Comparison of ENCODE assay signal across 23 cellular contexts in genomic region chr18:76169733-76170132, GRCh38.
DNase-seq lines count a peak whose midpoint lies in the region; ATAC-seq, FAIRE-seq and TF ChIP-seq lines count a peak whose summit lies in the region.
"Had no signal": no experiment of that assay in that cellular context is flagged by ENCODE, and none has a peak within 500 bp of the region (broad histone marks: within the 10 kb centered on the region; RNA-seq: fewer than 3 reads in every experiment).

No MANE protein-coding gene starts in this region.

- H3K4me1 Mint-ChIP-seq in endodermal cell, result peaks cover 8% of the 10 kb centered on the region
- H3K4me1 Mint-ChIP-seq in CD8-positive, alpha-beta T cell (ENCODE audit: low read depth), result no peaks in the 10 kb centered on the region
- H3K4me1 Mint-ChIP-seq: activated CD4-positive, alpha-beta T cell treated with anti-CD3 and anti-CD28 coated beads, Interleukin-2, amount 10 ng/mL, durations not matched to agents 24 days and 14 days; B cell; memory B cell had no signal

- H3K4me3 Mint-ChIP-seq in endodermal cell, result no peak overlapping the region
- no peak overlapping the region for H3K4me3 Mint-ChIP-seq in CD8-positive, alpha-beta T cell
- H3K4me3 Mint-ChIP-seq: activated CD4-positive, alpha-beta T cell treated with anti-CD3 and anti-CD28 coated beads, Interleukin-2, amount 10 ng/mL, durations not matched to agents 24 days and 14 days; activated naive CD4-positive, alpha-beta T cell treated with anti-CD3 and anti-CD28 coated beads for 36 hours; B cell; memory B cell had no signal

- no peak overlapping the region for H3K4me2 ChIP-seq in Karpas-422 (ENCODE audit: low read depth, low read length, poor library complexity, severe bottlenecking)

- H4K20me1 ChIP-seq in Karpas-422 (ENCODE audit: insufficient read depth, low read depth, low read length), result no peaks in the 10 kb centered on the region

- no peaks in the 10 kb centered on the region for H3K9me3 Mint-ChIP-seq in endodermal cell
- H3K9me3 Mint-ChIP-seq in CD8-positive, alpha-beta T cell, result no peaks in the 10 kb centered on the region
- H3K9me3 Mint-ChIP-seq: activated CD4-positive, alpha-beta T cell treated with anti-CD3 and anti-CD28 coated beads, Interleukin-2, amount 10 ng/mL, durations not matched to agents 24 days and 14 days; activated naive CD4-positive, alpha-beta T cell treated with anti-CD3 and anti-CD28 coated beads for 36 hours had no signal

- FAIRE-seq in GM19239 (lab: Jason Lieb, UNC), result no peak

- H3K4me1 ChIP-seq in Karpas-422 (ENCODE audit: low read length), result no peaks in the 10 kb centered on the region
- H3K4me1 ChIP-seq in endodermal cell (ENCODE audit: control insufficient read depth, insufficient read depth, low read length), result no peaks in the 10 kb centered on the region
- no peaks in the 10 kb centered on the region for H3K4me1 ChIP-seq in CD8-positive, alpha-beta T cell (ENCODE audit: insufficient read depth, low read length)

- DNase-seq in DMS 273 (lab: John Stamatoyannopoulos, UW; ENCODE audit: unreplicated experiment) (peak; percentile 8), DMS 273 treated with DMSO at 0.1 percent for 48 hours (lab: John Stamatoyannopoulos, UW) (no peak), Karpas-422 (peak; percentile 82), OCI-M1 (lab: John Stamatoyannopoulos, UW) (peak; percentile 2), endodermal cell (no peak), GM19239 (ENCODE audit: insufficient read length, low spot score) (no peak)
- DNase-seq in CD8-positive, alpha-beta T cell, result no peak
- DNase-seq: activated naive CD4-positive, alpha-beta T cell treated with anti-CD3 and anti-CD28 coated beads for 36 hours; effector CD4-positive, alpha-beta T cell; KG1; left cardiac atrium; NCI-H1417; NCI-H2107; NCI-H446 treated with DMSO at 0.1 percent for 48 hours; NK-92 treated with Interleukin-12 subunit alpha and Interleukin-12 subunit beta, amount 100 ng/mL, for 24 hours; nucleus accumbens; T-helper 2 cell had no signal

- no peaks in the 10 kb centered on the region for H3K79me2 ChIP-seq in Karpas-422 (ENCODE audit: low read length)

- H3K27ac Mint-ChIP-seq in endodermal cell, result no peak overlapping the region
- no peak overlapping the region for H3K27ac Mint-ChIP-seq in CD8-positive, alpha-beta T cell
- H3K27ac Mint-ChIP-seq: activated CD4-positive, alpha-beta T cell treated with anti-CD3 and anti-CD28 coated beads, Interleukin-2, amount 10 ng/mL, durations not matched to agents 24 days and 14 days; activated naive CD4-positive, alpha-beta T cell treated with anti-CD3 and anti-CD28 coated beads for 36 hours; B cell; memory B cell had no signal

- H3K27me3 ChIP-seq in Karpas-422 (ENCODE audit: low read length), result no peaks in the 10 kb centered on the region
- H3K27me3 ChIP-seq in endodermal cell (ENCODE audit: control insufficient read depth, insufficient read depth, low read length, poor library complexity, severe bottlenecking), result no peaks in the 10 kb centered on the region
- H3K27me3 ChIP-seq in CD8-positive, alpha-beta T cell (ENCODE audit: insufficient read depth, low read length), result no peaks in the 10 kb centered on the region
- H3K27me3 ChIP-seq: upper lobe of left lung had no signal

- no peaks in the 10 kb centered on the region for H3K9me2 ChIP-seq in Karpas-422 (replicated peaks; ENCODE audit: insufficient read depth, low read length)

- no peaks in the 10 kb centered on the region for H3K36me3 Mint-ChIP-seq in endodermal cell (ENCODE audit: low read depth)
- no peaks in the 10 kb centered on the region for H3K36me3 Mint-ChIP-seq in CD8-positive, alpha-beta T cell
- H3K36me3 Mint-ChIP-seq: memory B cell had no signal

- no peak for ATAC-seq in CD8-positive, alpha-beta T cell
- ATAC-seq in HG03460 (IDR thresholded peaks at IDR 0.05; ENCODE audit: unreplicated experiment), result no peak
- ATAC-seq: left cardiac atrium, SK-N-SH treated with all-trans-retinoic acid at 6 μM for 48 hours had no signal

- no peak overlapping the region for H2AFZ ChIP-seq in Karpas-422 (ENCODE audit: low read length)

- H3K9ac ChIP-seq in Karpas-422 (ENCODE audit: low read length) (no peak overlapping the region), endodermal cell (ENCODE audit: extremely low read depth, low read length, poor library complexity, severe bottlenecking) (no peak overlapping the region)

- H3K4me3 ChIP-seq in Karpas-422 (ENCODE audit: low read length), result no peak overlapping the region
- no peak overlapping the region for H3K4me3 ChIP-seq in endodermal cell (ENCODE audit: low read length)
- H3K4me3 ChIP-seq in CD8-positive, alpha-beta T cell (ENCODE audit: low read depth, low read length), result no peak overlapping the region
- H3K4me3 ChIP-seq: upper lobe of left lung had no signal

- CTCF ChIA-PET in CD8-positive, alpha-beta T cell (lab: Charles Lee), result no interaction called here

- H3K27me3 Mint-ChIP-seq in endodermal cell (ENCODE audit: insufficient read depth), result no peaks in the 10 kb centered on the region
- H3K27me3 Mint-ChIP-seq in CD8-positive, alpha-beta T cell (ENCODE audit: low read depth), result no peaks in the 10 kb centered on the region
- H3K27me3 Mint-ChIP-seq: activated CD4-positive, alpha-beta T cell treated with anti-CD3 and anti-CD28 coated beads, Interleukin-2, amount 10 ng/mL, durations not matched to agents 24 days and 14 days; B cell; memory B cell had no signal

- H3K27ac ChIP-seq in Karpas-422 (ENCODE audit: low read length), result no peak overlapping the region
- no peak overlapping the region for H3K27ac ChIP-seq in endodermal cell (ENCODE audit: low read depth, low read length)
- H3K27ac ChIP-seq in CD8-positive, alpha-beta T cell (ENCODE audit: low read depth, low read length), result no peak overlapping the region
- H3K27ac ChIP-seq: upper lobe of left lung had no signal

- H3K36me3 ChIP-seq in Karpas-422 (ENCODE audit: insufficient read depth, low read length), result no peaks in the 10 kb centered on the region
- no peaks in the 10 kb centered on the region for H3K36me3 ChIP-seq in endodermal cell (ENCODE audit: control insufficient read depth, insufficient read depth, low read length)
- no peaks in the 10 kb centered on the region for H3K36me3 ChIP-seq in CD8-positive, alpha-beta T cell (ENCODE audit: insufficient read depth, low read length)
- H3K36me3 ChIP-seq: upper lobe of left lung had no signal

- 88 to 96% methylated on average over 3 to 6 of the region's 6 CpGs for WGBS in endodermal cell (ENCODE audit: insufficient coverage in 1 of 2, insufficient read length in 1 of 2), 2 experiments

- POLR2A ChIA-PET in CD8-positive, alpha-beta T cell (lab: Charles Lee), result no interaction called here

- peak; percentile 52 for TF ChIP-seq CTCF in endodermal cell (conservative IDR thresholded peaks at IDR 0.05)
- no peak for TF ChIP-seq CTCF in CD8-positive, alpha-beta T cell (IDR thresholded peaks at IDR 0.05)

- intact Hi-C loops in CD8-positive, alpha-beta T cell (cut with DNase I, micrococcal nuclease), result no loop called here

- H3K9me3 ChIP-seq in Karpas-422 (ENCODE audit: low read length) (no peaks in the 10 kb centered on the region), endodermal cell (ENCODE audit: control insufficient read depth, low read length) (no peaks in the 10 kb centered on the region)
- no peaks in the 10 kb centered on the region for H3K9me3 ChIP-seq in CD8-positive, alpha-beta T cell (ENCODE audit: low read length)
- H3K9me3 ChIP-seq: upper lobe of left lung had no signal

Comparison
In these comparisons a context has a peak if more than half of its experiments do, and no peak if none do; other contexts are left out.
1. DNase-seq: peak in DMS 273 (single experiment), Karpas-422 (single experiment) and OCI-M1 (single experiment); none in DMS 273 treated with DMSO at 0.1 percent for 48 hours (single experiment), endodermal cell (single experiment), CD8-positive, alpha-beta T cell (0 of 7) and GM19239 (single experiment).